Comparison of ENCODE assay signal across 8 cellular contexts in the genomic region with DNA sequence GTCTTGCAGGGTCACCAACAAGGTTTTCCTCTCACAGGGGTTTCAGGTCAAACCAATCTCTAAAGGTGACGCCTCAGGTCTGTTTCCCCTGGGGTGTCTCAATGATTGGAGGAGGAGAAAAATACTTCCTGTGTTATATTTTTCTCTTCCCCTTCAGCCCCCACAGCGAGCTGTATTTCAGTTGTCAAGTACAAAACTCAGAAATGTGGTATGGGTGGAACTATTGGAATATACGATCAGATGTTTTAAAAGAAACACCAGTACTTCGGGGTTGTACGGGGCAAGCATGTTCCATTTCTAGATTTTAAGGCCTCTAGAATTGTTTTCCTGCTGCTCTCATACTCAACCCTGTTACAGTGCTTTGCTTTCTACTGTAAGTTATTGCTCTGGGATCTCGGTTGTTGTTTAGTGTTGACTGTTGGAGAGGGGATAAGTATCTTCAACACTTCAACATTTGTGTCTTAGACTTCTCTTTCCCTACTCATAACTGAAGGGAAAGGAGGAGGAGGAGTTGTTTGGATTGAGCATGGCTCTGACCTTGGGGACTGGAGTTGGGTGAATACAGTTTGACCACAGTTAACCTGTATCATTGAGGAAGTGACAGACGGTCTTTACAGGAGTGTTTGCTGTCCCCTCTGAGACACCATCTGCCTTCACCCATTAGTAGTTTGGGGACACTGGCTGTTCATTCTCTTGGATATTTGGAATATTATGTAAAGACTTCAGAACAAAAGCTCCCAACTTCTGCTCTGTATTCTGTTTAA. TPM values are rescaled to one million over a fixed set of nuclear protein-coding genes. Genes with fewer than 3 reads are reported as not detected.
A peak's percentile ranks its signal among the peaks of the same experiment; 100 is the strongest.
DNase-seq lines count a peak whose midpoint lies in the region; ATAC-seq and TF ChIP-seq lines count a peak whose summit lies in the region.

No MANE protein-coding gene starts in this region.

- ATAC-seq in activated CD4-positive, CD25-positive, alpha-beta regulatory T cell treated with anti-CD3 and anti-CD28 coated beads, Interleukin-2, amount 50 U/mL, for 24 hours: peak; percentile 9 to 10
- ATAC-seq in HG02870 (IDR thresholded peaks at IDR 0.05; ENCODE audit: unreplicated experiment): no peak
- ATAC-seq in HG02610 (IDR thresholded peaks at IDR 0.05; ENCODE audit: unreplicated experiment): no peak

- in situ Hi-C loops in brain microvascular endothelial cell (cut with HindIII; ENCODE audit: low pct_ligation_motif_present, low sequenced_read_pairs): no loop called here

- peak overlapping the region; percentile 82 for H3K27ac ChIP-seq in brain microvascular endothelial cell

- H3K27me3 ChIP-seq in brain microvascular endothelial cell (replicated peaks): peaks cover 4% of the 10 kb centered on the region
- no peaks in the 10 kb centered on the region for H3K27me3 ChIP-seq in mononuclear cell (ENCODE audit: insufficient read depth, low read length)

- DNase-seq in activated CD4-positive, CD25-positive, alpha-beta regulatory T cell treated with anti-CD3 and anti-CD28 coated beads, Interleukin-2, amount 50 U/mL, for 72 hours: no peak
- DNase-seq in LNCaP clone FGC (ENCODE audit: low read depth) (no peak), brain microvascular endothelial cell (no peak), amygdala (lab: John Stamatoyannopoulos, UW) (no peak)

- no peak for TF ChIP-seq CTCF in LNCaP clone FGC (IDR thresholded peaks at IDR 0.05; ENCODE audit: control insufficient read depth, extremely low read depth, insufficient read depth)
- TF ChIP-seq CTCF in brain microvascular endothelial cell (IDR thresholded peaks at IDR 0.05; ENCODE audit: low read depth, low read length, missing control alignments): no peak

- no peaks in the 10 kb centered on the region for H3K36me3 ChIP-seq in brain microvascular endothelial cell (replicated peaks)

- H3K4me1 ChIP-seq in mononuclear cell (ENCODE audit: insufficient read depth, low read length): peaks cover 75% of the 10 kb centered on the region

- H3K4me3 ChIP-seq in LNCaP clone FGC (ENCODE audit: low read depth, low read length) (peak overlapping the region; percentile 70), brain microvascular endothelial cell (ENCODE audit: low read depth, low read length) (peak overlapping the region; percentile 92), mononuclear cell (ENCODE audit: low read length) (peak overlapping the region; percentile 73)

- no peaks in the 10 kb centered on the region for H3K9me3 ChIP-seq in mononuclear cell (ENCODE audit: low read depth, low read length)

RNA-seq across cellular contexts. Expression of a gene that starts 2.0 kb away (rescaled TPM):
- 69.8 TPM for total RNA-seq in mononuclear cell

RNA-seq across cellular contexts. Expression of a gene that starts 51.3 kb away (rescaled TPM):
- 1.5 TPM for total RNA-seq in mononuclear cell

Comparison
In these comparisons a context has a peak if more than half of its experiments do, and no peak if none do; other contexts are left out.
1. ATAC-seq: peak in activated CD4-positive, CD25-positive, alpha-beta regulatory T cell treated with anti-CD3 and anti-CD28 coated beads, Interleukin-2, amount 50 U/mL, for 24 hours (2 of 2); none in HG02870 (single experiment) and HG02610 (single experiment).
2. Peak in every context shown above with its lines, with median percentiles within 50 percentile points of each other: H3K4me3 ChIP-seq.